ENCODE assay signal across 8 cellular contexts in genomic region chr16:85286970-85287814, GRCh38.
DNase-seq lines count a peak whose midpoint lies in the region; ATAC-seq and TF ChIP-seq lines count a peak whose summit lies in the region.
"Had no signal": no experiment of that assay in that cellular context is flagged by ENCODE, and none has a peak within 500 bp of the region (broad histone marks: within the 10 kb centered on the region; RNA-seq: fewer than 3 reads in every experiment).

No MANE protein-coding gene starts in this region.

- H3K27ac ChIP-seq in cingulate gyrus (ENCODE audit: low read depth, low read length) (peak overlapping the region; percentile 70), mesenchymal stem cell (ENCODE audit: low read length, poor library complexity, severe bottlenecking) (no peak overlapping the region), vagina (peak overlapping the region; percentile 47)

- H2AK5ac ChIP-seq in mesenchymal stem cell (ENCODE audit: low read length, severe bottlenecking) = no peak overlapping the region

- H3K23ac ChIP-seq in mesenchymal stem cell (ENCODE audit: low read length in 2 of 2) = peak overlapping the region in 1 of 2 experiments; percentile 54

- peaks cover 42% of the 10 kb centered on the region for H3K79me1 ChIP-seq in mesenchymal stem cell (replicated peaks; ENCODE audit: low read length, poor library complexity, severe bottlenecking)

- peak overlapping the region; percentile 28 to 51 for H2BK12ac ChIP-seq in mesenchymal stem cell (ENCODE audit: low read length in 2 of 2)

- H3K9ac ChIP-seq in mesenchymal stem cell (ENCODE audit: low read length) = peak overlapping the region; percentile 67

- DNase-seq in NCI-H1694 (lab: John Stamatoyannopoulos, UW) (peak; percentile 86), mesenchymal stem cell (peak; percentile 79), vagina (ENCODE audit: extremely low spot score in 2 of 2) (no peak), NCI-H526 (lab: John Stamatoyannopoulos, UW) (no peak)
- DNase-seq: NCI-H146 had no signal

- peak overlapping the region; percentile 12 for H4K8ac ChIP-seq in mesenchymal stem cell (ENCODE audit: low read length)

- H4K91ac ChIP-seq in mesenchymal stem cell (ENCODE audit: low read length) = peak overlapping the region; percentile 1

- peak overlapping the region in 1 of 2 experiments; percentile 63 for H3K4me3 ChIP-seq in mesenchymal stem cell (ENCODE audit: insufficient read depth in 1 of 2, low read depth in 1 of 2, low read length in 2 of 2)
- peak overlapping the region in 1 of 2 donors; percentile 2 for H3K4me3 ChIP-seq in vagina

- no peak for TF ChIP-seq CTCF in vagina (IDR thresholded peaks at IDR 0.05)

- H2AFZ ChIP-seq in mesenchymal stem cell (ENCODE audit: low read depth, low read length) = no peak overlapping the region

- H3K18ac ChIP-seq in mesenchymal stem cell (ENCODE audit: low read depth in 1 of 2, low read length in 2 of 2) = peak overlapping the region; percentile 3 to 78

- no peak for ATAC-seq in HG03460 (IDR thresholded peaks at IDR 0.05; ENCODE audit: unreplicated experiment)
- no peak for ATAC-seq in HG03159 (IDR thresholded peaks at IDR 0.05; ENCODE audit: unreplicated experiment)

- H3K36me3 ChIP-seq in mesenchymal stem cell (ENCODE audit: control insufficient read depth in 1 of 2, insufficient read depth in 2 of 2, low read depth in 1 of 2, low read length in 2 of 2) = peaks cover 0 to 15% of the 10 kb centered on the region in 2 experiments
- no peaks in the 10 kb centered on the region for H3K36me3 ChIP-seq in vagina

- H2BK15ac ChIP-seq in mesenchymal stem cell (ENCODE audit: low read depth, poor library complexity, severe bottlenecking) = no peak overlapping the region

- no peaks in the 10 kb centered on the region for H3K9me3 ChIP-seq in mesenchymal stem cell (ENCODE audit: control insufficient read depth, low read length)
- no peaks in the 10 kb centered on the region for H3K9me3 ChIP-seq in vagina

- 53% methylated on average over 33 of the region's 33 CpGs for WGBS in mesenchymal stem cell

- H2BK5ac ChIP-seq in mesenchymal stem cell (ENCODE audit: low read depth, low read length, poor library complexity, severe bottlenecking) = no peak overlapping the region

- intact Hi-C loops in vagina (cut with DNase I) = no loop called here

- H3K27me3 ChIP-seq in mesenchymal stem cell (ENCODE audit: control insufficient read depth in 1 of 2, insufficient read depth in 1 of 2, low read length in 2 of 2) (no peaks in the 10 kb centered on the region), vagina (no peaks in the 10 kb centered on the region)

- TF ChIP-seq POLR2A in vagina (IDR thresholded peaks at IDR 0.05) = no peak

- H3K4ac ChIP-seq in mesenchymal stem cell (ENCODE audit: low read depth in 1 of 2, low read length in 2 of 2) = peak overlapping the region in 1 of 2 experiments; percentile 59

- peak overlapping the region in 1 of 2 experiments; percentile 74 for H3K14ac ChIP-seq in mesenchymal stem cell (ENCODE audit: low read length in 2 of 2)

- H3K4me2 ChIP-seq in mesenchymal stem cell (ENCODE audit: low read length, poor library complexity, severe bottlenecking) = peak overlapping the region; percentile 14

- peaks cover 41% of the 10 kb centered on the region for H3K4me1 ChIP-seq in mesenchymal stem cell (ENCODE audit: control insufficient read depth, insufficient read depth, low read depth, low read length)
- H3K4me1 ChIP-seq in vagina = peaks cover 17% of the 10 kb centered on the region

- H2BK120ac ChIP-seq in mesenchymal stem cell (ENCODE audit: low read depth, low read length) = no peak overlapping the region

Comparison
In these comparisons a context has a peak if more than half of its experiments do, and no peak if none do; other contexts are left out.
1. DNase-seq: peak in NCI-H1694 (single experiment) and mesenchymal stem cell (single experiment); none in vagina (0 of 2) and NCI-H526 (0 of 2).